ENCODE assay signal across 14 cellular contexts in genomic region chr17:73419896-73420295, GRCh38.
"Had no signal": no experiment of that assay in that cellular context is flagged by ENCODE, and none has a peak within 500 bp of the region (broad histone marks: within the 10 kb centered on the region; RNA-seq: fewer than 3 reads in every experiment).

No MANE protein-coding gene starts in this region.

- H3K9me3 ChIP-seq: body of pancreas, tibial nerve, vagina had no signal

- H3K4me3 ChIP-seq: body of pancreas, lung, tibial nerve, vagina had no signal

- H3K27me3 ChIP-seq: body of pancreas, foreskin keratinocyte, tibial nerve, vagina had no signal

- ATAC-seq: activated CD8-positive, alpha-beta memory T cell treated with anti-CD3 and anti-CD28 coated beads, Interleukin-2, amount 10 ng/mL, durations not matched to agents 7 days and 5 days; activated T-helper 17 cell treated with anti-CD3 and anti-CD28 coated beads, Interleukin-2, amount 50 U/mL, for 72 hours; body of pancreas; foreskin keratinocyte; left cardiac atrium; natural killer cell treated with Interleukin-12 subunit alpha and Interleukin-12 subunit beta and Interleukin-15 and Interleukin-18, amount 100 ng/mL, for 72 hours had no signal

- H3K27ac ChIP-seq: body of pancreas, epithelial cell of prostate, foreskin keratinocyte, tibial nerve, vagina had no signal

- DNase-seq: activated CD4-positive, CD25-positive, alpha-beta regulatory T cell treated with anti-CD3 and anti-CD28 coated beads, Interleukin-2, amount 50 U/mL, for 72 hours; activated CD8-positive, alpha-beta memory T cell treated with anti-CD3 and anti-CD28 coated beads, Interleukin-2, amount 10 ng/mL, durations not matched to agents 7 days and 5 days; activated naive CD4-positive, alpha-beta T cell; activated naive CD8-positive, alpha-beta T cell treated with anti-CD3 and anti-CD28 coated beads, Interleukin-2, amount 10 ng/mL, durations not matched to agents 7 days and 5 days; activated T-cell treated with anti-CD3 and anti-CD28 coated beads, Interleukin-2, amount 50 U/mL, for 1 hour; body of pancreas; foreskin keratinocyte; left cardiac atrium had no signal

- H3K36me3 ChIP-seq: vagina had no signal

- H3K4me1 ChIP-seq: body of pancreas, foreskin keratinocyte, tibial nerve, vagina had no signal
